1 cellular context compared by ENCODE assay signal in genomic region chr17:58677204-58677880, GRCh38.
TF ChIP-seq lines count a peak whose summit lies in the region.

No MANE protein-coding gene starts in this region.

TF ChIP-seq in GM12878, 131 proteins besides CTCF, POLR2A, EP300 and RAD21:
- TF ChIP-seq RELB (IDR thresholded peaks at IDR 0.05; ENCODE audit: low read depth) (peak; percentile 71; the same call in 1 of the 2 replicates), MLLT1 (IDR thresholded peaks at IDR 0.05) (0 out of 2 replicates have a peak, but pooled peaks have one; percentile 22), NR2C1 (IDR thresholded peaks at IDR 0.05) (no peak), CBX3 (IDR thresholded peaks at IDR 0.05; ENCODE audit: borderline replicate concordance, low read depth) (no peak), GATAD2B (conservative IDR thresholded peaks at IDR 0.05; ENCODE audit: low read depth) (peak; percentile 58; the same call in 1 of the 2 replicates), NRF1 (conservative IDR thresholded peaks at IDR 0.05; ENCODE audit: low read depth, low read length) (no peak), IKZF2 (IDR thresholded peaks at IDR 0.05) (peak; percentile 58 to 60; a peak in 2 of 4 replicates), MTA2 (IDR thresholded peaks at IDR 0.05; ENCODE audit: low read depth) (peak; percentile 66; the same call in 1 of the 2 replicates), FOXK2 (IDR thresholded peaks at IDR 0.05) (no peak), ZBTB40 (IDR thresholded peaks at IDR 0.05; ENCODE audit: borderline replicate concordance) (no peak), RUNX3 (IDR thresholded peaks at IDR 0.05; ENCODE audit: low read length) (peak; percentile 65), CBFB (IDR thresholded peaks at IDR 0.05; ENCODE audit: low read depth) (0 out of 2 replicates have a peak, but pooled peaks have one; percentile 16), MYB (IDR thresholded peaks at IDR 0.05; ENCODE audit: borderline replicate concordance, low read depth, low read length) (no peak), SMARCA5 (IDR thresholded peaks at IDR 0.05) (0 out of 2 replicates have a peak, but pooled peaks have one; percentile 18), USF1 (IDR thresholded peaks at IDR 0.05; ENCODE audit: borderline replicate concordance, extremely low read length, insufficient read depth, low read depth, low read length) (no peak), NR2F1 (conservative IDR thresholded peaks at IDR 0.05) (peak; percentile 88), IKZF1 (conservative IDR thresholded peaks at IDR 0.05) (peak; percentile 63), BHLHE40 (IDR thresholded peaks at IDR 0.05; ENCODE audit: borderline replicate concordance in 1 of 2, low read depth in 2 of 2, low read length in 1 of 2) (peak in 1 of 2 experiments; percentile 44; a peak in 1 of 4 replicates)
